In the genomic region with DNA sequence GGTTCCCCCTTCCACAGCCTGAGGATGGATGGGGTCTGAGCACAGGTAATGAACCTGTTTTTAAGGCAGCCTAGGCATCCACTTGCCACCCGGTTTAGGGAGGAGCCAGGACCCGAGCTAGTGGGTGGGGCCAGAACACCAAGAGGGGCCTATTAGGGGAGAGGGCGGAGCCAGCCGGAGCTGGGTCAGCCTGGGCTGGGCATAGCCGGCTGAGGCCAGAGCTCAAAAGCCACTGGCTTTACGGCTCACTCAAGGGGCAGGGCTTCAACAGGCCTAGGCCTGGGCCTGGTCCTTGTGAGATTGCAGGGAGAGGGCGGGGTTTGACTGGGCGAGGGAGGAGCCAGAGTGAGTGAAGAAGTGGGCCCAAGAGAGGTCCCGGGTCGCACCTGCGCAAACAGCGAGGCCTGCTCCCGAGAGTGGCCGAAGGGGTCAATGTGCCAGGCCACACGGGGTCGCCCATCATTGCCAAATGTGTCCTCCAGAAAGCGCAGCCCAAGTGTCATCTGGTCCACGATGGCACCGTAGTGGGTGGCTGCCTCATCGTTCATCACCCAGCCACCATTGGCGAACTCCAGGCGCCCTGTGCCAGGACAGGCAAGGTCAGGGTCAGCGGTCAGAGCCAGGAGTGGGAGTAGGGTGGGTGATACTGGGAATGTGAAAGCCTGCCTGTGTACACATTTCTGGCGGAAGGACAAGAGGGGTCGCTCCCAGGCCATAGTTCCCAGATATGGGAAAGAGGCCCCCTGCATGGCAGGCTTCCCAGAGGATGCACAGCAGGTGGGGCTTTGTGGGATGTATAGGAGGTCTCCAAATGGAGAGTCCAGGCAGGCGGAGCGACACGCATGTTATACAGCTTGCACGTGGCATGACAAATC, we compare ENCODE assay signal across 10 cellular contexts. TPM values are rescaled to one million over a fixed set of nuclear protein-coding genes. Genes with fewer than 3 reads are reported as not detected.
DNase-seq lines count a peak whose midpoint lies in the region; ATAC-seq and TF ChIP-seq lines count a peak whose summit lies in the region.
"Had no signal": no experiment of that assay in that cellular context is flagged by ENCODE, and none has a peak within 500 bp of the region (broad histone marks: within the 10 kb centered on the region; RNA-seq: fewer than 3 reads in every experiment).

No MANE protein-coding gene starts in this region.

- H3K4me3 Mint-ChIP-seq in activated CD8-positive, alpha-beta memory T cell treated with anti-CD3 and anti-CD28 coated beads, Interleukin-2, amount 10 ng/mL, durations not matched to agents 7 days and 5 days, result peak overlapping the region; percentile 88
- peak overlapping the region; percentile 99 for H3K4me3 Mint-ChIP-seq in dendritic cell treated with granulocyte-macrophage colony-stimulating factor and Interleukin-4, amounts not matched to agents 40 ng/mL and 50 ng/mL, for 4 days
- H3K4me3 Mint-ChIP-seq in stimulated activated effector memory CD8-positive, alpha-beta T cell treated with anti-CD3 and anti-CD28 coated beads, Interleukin-12 subunit alpha, Interleukin-12 subunit beta, amount 100 ng/mL, for 72 hours, result peak overlapping the region; percentile 97

- H3K27me3 ChIP-seq in Peyer's patch (no peaks in the 10 kb centered on the region), heart right ventricle (no peaks in the 10 kb centered on the region)

- peak overlapping the region; percentile 74 for H3K27ac Mint-ChIP-seq in activated CD8-positive, alpha-beta memory T cell treated with anti-CD3 and anti-CD28 coated beads, Interleukin-2, amount 10 ng/mL, durations not matched to agents 7 days and 5 days
- H3K27ac Mint-ChIP-seq in dendritic cell treated with granulocyte-macrophage colony-stimulating factor and Interleukin-4, amounts not matched to agents 40 ng/mL and 50 ng/mL, for 4 days, result peak overlapping the region; percentile 100
- H3K27ac Mint-ChIP-seq in stimulated activated effector memory CD8-positive, alpha-beta T cell treated with anti-CD3 and anti-CD28 coated beads, Interleukin-12 subunit alpha, Interleukin-12 subunit beta, amount 100 ng/mL, for 72 hours, result peak overlapping the region; percentile 95

- H3K9me3 ChIP-seq in Peyer's patch (no peaks in the 10 kb centered on the region), heart right ventricle (no peaks in the 10 kb centered on the region)

- peaks cover 0 to 31% (median 19%) of the 10 kb centered on the region in 4 donors for H3K4me1 ChIP-seq in Peyer's patch
- H3K4me1 ChIP-seq in heart right ventricle, result peaks cover 10 to 40% (median 29%) of the 10 kb centered on the region in 9 donors

- H3K36me3 ChIP-seq in Peyer's patch, result peaks cover 0 to 55% (median 0%) of the 10 kb centered on the region in 3 donors
- H3K36me3 ChIP-seq in heart right ventricle, result peaks cover 0 to 62% (median 32%) of the 10 kb centered on the region in 9 donors

- H3K4me1 Mint-ChIP-seq in activated CD8-positive, alpha-beta memory T cell treated with anti-CD3 and anti-CD28 coated beads, Interleukin-2, amount 10 ng/mL, durations not matched to agents 7 days and 5 days, result peaks cover 43% of the 10 kb centered on the region
- H3K4me1 Mint-ChIP-seq in dendritic cell treated with granulocyte-macrophage colony-stimulating factor and Interleukin-4, amounts not matched to agents 40 ng/mL and 50 ng/mL, for 4 days (ENCODE audit: low read depth), result peaks cover 54% of the 10 kb centered on the region
- peaks cover 54% of the 10 kb centered on the region for H3K4me1 Mint-ChIP-seq in stimulated activated effector memory CD8-positive, alpha-beta T cell treated with anti-CD3 and anti-CD28 coated beads, Interleukin-12 subunit alpha, Interleukin-12 subunit beta, amount 100 ng/mL, for 72 hours

- intact Hi-C loops in dendritic cell treated with granulocyte-macrophage colony-stimulating factor and Interleukin-4, amounts not matched to agents 40 ng/mL and 50 ng/mL, for 4 days (cut with micrococcal nuclease), result loop anchor here (5.0 kb wide), 1 partner anchor 52 kb away; a partner anchor contains a TSS
- intact Hi-C loops in heart right ventricle (cut with DNase I), result loop anchor here in 2 of 10 donors (5.0 kb wide), 1 partner anchor 102 kb away; no protein-coding TSS in a partner anchor

- DNase-seq in activated CD8-positive, alpha-beta memory T cell treated with anti-CD3 and anti-CD28 coated beads, Interleukin-2, amount 10 ng/mL, durations not matched to agents 7 days and 5 days, result no peak
- DNase-seq in activated CD8-positive, alpha-beta memory T cell treated with anti-CD3 and anti-CD28 coated beads, Interleukin-2, amount 50 U/mL, for 4 hours, result no peak
- DNase-seq in NCI-H82 treated with DMSO at 0.1 percent for 48 hours (lab: John Stamatoyannopoulos, UW; ENCODE audit: unreplicated experiment) (peak; percentile 12), Peyer's patch (no peak), heart right ventricle (no peak)
- no peak for DNase-seq in stimulated activated effector memory CD8-positive, alpha-beta T cell treated with anti-CD3 and anti-CD28 coated beads, Interleukin-12 subunit alpha, Interleukin-12 subunit beta, amount 100 ng/mL, for 72 hours (ENCODE audit: low spot score in 2 of 2)

- H3K27ac ChIP-seq in Peyer's patch (peak overlapping the region in 1 of 4 donors; percentile 96), heart right ventricle (peak overlapping the region in 1 of 10 donors; percentile 91)

- whole genome bisulfite sequencing in heart right ventricle, 2 donors, result 87 to 88% methylated on average over 29 of the region's 29 CpGs

- no peak for TF ChIP-seq POLR2A in Peyer's patch (IDR thresholded peaks at IDR 0.05)

- H3K4me3 ChIP-seq in Peyer's patch (no peak overlapping the region), heart right ventricle (peak overlapping the region in 1 of 10 donors; percentile 97)

- no peaks in the 10 kb centered on the region for H3K9me3 Mint-ChIP-seq in activated CD8-positive, alpha-beta memory T cell treated with anti-CD3 and anti-CD28 coated beads, Interleukin-2, amount 10 ng/mL, durations not matched to agents 7 days and 5 days (ENCODE audit: low read depth)
- no peaks in the 10 kb centered on the region for H3K9me3 Mint-ChIP-seq in dendritic cell treated with granulocyte-macrophage colony-stimulating factor and Interleukin-4, amounts not matched to agents 40 ng/mL and 50 ng/mL, for 4 days
- H3K9me3 Mint-ChIP-seq in stimulated activated effector memory CD8-positive, alpha-beta T cell treated with anti-CD3 and anti-CD28 coated beads, Interleukin-12 subunit alpha, Interleukin-12 subunit beta, amount 100 ng/mL, for 72 hours, result no peaks in the 10 kb centered on the region

- no peak for TF ChIP-seq CTCF in Peyer's patch (IDR thresholded peaks at IDR 0.05)
- TF ChIP-seq CTCF in heart right ventricle (IDR thresholded peaks at IDR 0.05), result no peak

- CTCF ChIA-PET in activated CD8-positive, alpha-beta memory T cell treated with anti-CD3 and anti-CD28 coated beads, Interleukin-2, amount 10 ng/mL, durations not matched to agents 7 days and 5 days (lab: Charles Lee), result interaction anchor here (1.4 to 5.8 kb wide), 4 partner anchors 13 to 101 kb away, joined by 5 to 40 read pairs (median 17); no protein-coding TSS in a partner anchor

- peaks cover 30% of the 10 kb centered on the region for H3K36me3 Mint-ChIP-seq in activated CD8-positive, alpha-beta memory T cell treated with anti-CD3 and anti-CD28 coated beads, Interleukin-2, amount 10 ng/mL, durations not matched to agents 7 days and 5 days
- peaks cover 93% of the 10 kb centered on the region for H3K36me3 Mint-ChIP-seq in dendritic cell treated with granulocyte-macrophage colony-stimulating factor and Interleukin-4, amounts not matched to agents 40 ng/mL and 50 ng/mL, for 4 days (ENCODE audit: low read depth)
- H3K36me3 Mint-ChIP-seq in stimulated activated effector memory CD8-positive, alpha-beta T cell treated with anti-CD3 and anti-CD28 coated beads, Interleukin-12 subunit alpha, Interleukin-12 subunit beta, amount 100 ng/mL, for 72 hours, result peaks cover 88% of the 10 kb centered on the region

- no peaks in the 10 kb centered on the region for H3K27me3 Mint-ChIP-seq in activated CD8-positive, alpha-beta memory T cell treated with anti-CD3 and anti-CD28 coated beads, Interleukin-2, amount 10 ng/mL, durations not matched to agents 7 days and 5 days
- no peaks in the 10 kb centered on the region for H3K27me3 Mint-ChIP-seq in dendritic cell treated with granulocyte-macrophage colony-stimulating factor and Interleukin-4, amounts not matched to agents 40 ng/mL and 50 ng/mL, for 4 days

- no peak for ATAC-seq in activated CD8-positive, alpha-beta memory T cell treated with anti-CD3 and anti-CD28 coated beads, Interleukin-2, amount 10 ng/mL, durations not matched to agents 7 days and 5 days
- ATAC-seq in stimulated activated effector memory CD8-positive, alpha-beta T cell treated with anti-CD3 and anti-CD28 coated beads, Interleukin-12 subunit alpha, Interleukin-12 subunit beta, amount 100 ng/mL, for 72 hours, result no peak
- ATAC-seq in HG03025 (IDR thresholded peaks at IDR 0.05; ENCODE audit: low FRiP score, unreplicated experiment), result no peak
- no peak for ATAC-seq in heart right ventricle

RNA-seq across cellular contexts. Expression of a gene that starts 1.9 kb away (rescaled TPM):
- total RNA-seq in activated CD8-positive, alpha-beta memory T cell treated with anti-CD3 and anti-CD28 coated beads, Interleukin-2, amount 10 ng/mL, durations not matched to agents 7 days and 5 days, result 100 to 1,000 TPM; 102 to 118 TPM
- 10 to 100 TPM; 51.9 to 84.2 (median 68.0) TPM for total RNA-seq in Peyer's patch
- total RNA-seq in heart right ventricle, result 10 to 100 TPM; 14.2 to 89.9 (median 25.5) TPM
- 10 to 100 TPM; 17.7 to 40.1 TPM for polyA plus RNA-seq in heart right ventricle

RNA-seq across cellular contexts. Expression of a gene that starts 2.0 kb away (rescaled TPM):
- total RNA-seq in activated CD8-positive, alpha-beta memory T cell treated with anti-CD3 and anti-CD28 coated beads, Interleukin-2, amount 10 ng/mL, durations not matched to agents 7 days and 5 days, result 10 to 100 TPM; 21.4 to 22.0 TPM
- 10 to 100 TPM in 2 of 4 donors, 1 to 10 TPM in 2; 2.8 to 14.0 (median 9.5) TPM for total RNA-seq in Peyer's patch
- total RNA-seq in heart right ventricle, result 10 to 100 TPM in 1 of 10 donors, 1 to 10 TPM in 9; 5.5 to 10.7 (median 7.9) TPM
- polyA plus RNA-seq in heart right ventricle, result 10 to 100 TPM; 14.5 to 19.7 TPM

RNA-seq across cellular contexts. Expression of a gene that starts 17.0 kb away (rescaled TPM):
- total RNA-seq in activated CD8-positive, alpha-beta memory T cell treated with anti-CD3 and anti-CD28 coated beads, Interleukin-2, amount 10 ng/mL, durations not matched to agents 7 days and 5 days, result 100 to 1,000 TPM; 106 to 111 TPM
- 100 to 1,000 TPM in 3 of 4 donors, 10 to 100 TPM in 1; 76.4 to 215 (median 150) TPM for total RNA-seq in Peyer's patch
- 10 to 100 TPM; 43.6 to 59.3 (median 49.7) TPM for total RNA-seq in heart right ventricle
- 10 to 100 TPM; 64.5 to 82.2 TPM for polyA plus RNA-seq in heart right ventricle

RNA-seq across cellular contexts. Expression of a gene that starts 23.2 kb away (rescaled TPM):
- total RNA-seq in activated CD8-positive, alpha-beta memory T cell treated with anti-CD3 and anti-CD28 coated beads, Interleukin-2, amount 10 ng/mL, durations not matched to agents 7 days and 5 days, result not detected
- not detected for total RNA-seq in Peyer's patch
- total RNA-seq in heart right ventricle, result not detected
- not detected for polyA plus RNA-seq in heart right ventricle
- total RNA-seq: Right ventricle myocardium superior had no signal
- polyA plus RNA-seq: adipose tissue had no signal

RNA-seq across cellular contexts. Expression of a gene that starts 31.8 kb away (rescaled TPM):
- 1 to 10 TPM; 5.2 to 6.3 TPM for total RNA-seq in activated CD8-positive, alpha-beta memory T cell treated with anti-CD3 and anti-CD28 coated beads, Interleukin-2, amount 10 ng/mL, durations not matched to agents 7 days and 5 days
- total RNA-seq in Peyer's patch (1 to 10 TPM in 3 of 4 donors, not detected in 1; 6.3 to 9.9 (median 7.0) TPM), heart right ventricle (1 to 10 TPM; 1.2 to 3.1 (median 2.1) TPM)
- 1 to 10 TPM; 1.2 to 4.6 TPM for polyA plus RNA-seq in heart right ventricle
